In genomic region chr22:46062971-46063631, GRCh38 we compare ENCODE assay signal across 10 cellular contexts.
DNase-seq lines count a peak whose midpoint lies in the region; ATAC-seq and TF ChIP-seq lines count a peak whose summit lies in the region.
"Had no signal": no experiment of that assay in that cellular context is flagged by ENCODE, and none has a peak within 500 bp of the region (broad histone marks: within the 10 kb centered on the region; RNA-seq: fewer than 3 reads in every experiment).

No MANE protein-coding gene starts in this region.

- H3K27ac Mint-ChIP-seq in CD4-positive, alpha-beta T cell, result peak overlapping the region; percentile 53
- no peak overlapping the region for H3K27ac Mint-ChIP-seq in WTC11
- H3K27ac Mint-ChIP-seq in T-cell, result no peak overlapping the region

- no peaks in the 10 kb centered on the region for H3K79me2 ChIP-seq in smooth muscle cell (ENCODE audit: low read depth)

- H3K36me3 ChIP-seq in heart right ventricle, result no peaks in the 10 kb centered on the region
- no peaks in the 10 kb centered on the region for H3K36me3 ChIP-seq in sigmoid colon
- H3K36me3 ChIP-seq in BE2C, result no peaks in the 10 kb centered on the region
- H3K36me3 ChIP-seq in smooth muscle cell (ENCODE audit: low read depth), result no peaks in the 10 kb centered on the region

- ATAC-seq in CD4-positive, alpha-beta T cell (ENCODE audit: poor library complexity), result no peak
- no peak for ATAC-seq in WTC11
- peak in 1 of 8 donors; percentile 18 for ATAC-seq in heart right ventricle
- ATAC-seq in T-cell (replicated peaks in 1 of 4), result no peak

- H3K27ac ChIP-seq in CD4-positive, alpha-beta T cell (ENCODE audit: low read depth, low read length), result no peak overlapping the region
- peak overlapping the region; percentile 98 to 100 (median 100) for H3K27ac ChIP-seq in heart right ventricle
- H3K27ac ChIP-seq in sigmoid colon, result peak overlapping the region; percentile 94 to 100 (median 100)
- H3K27ac ChIP-seq in smooth muscle cell (ENCODE audit: low read depth), result no peak overlapping the region

- CTCF ChIA-PET in CD4-positive, alpha-beta T cell (lab: Charles Lee), result no interaction called here
- CTCF ChIA-PET in WTC11 (lab: Charles Lee), result no interaction called here
- CTCF ChIA-PET in T-cell (lab: Charles Lee), result no interaction called here

- H2AFZ ChIP-seq in smooth muscle cell (ENCODE audit: low read depth), result no peak overlapping the region

- peaks cover 7% of the 10 kb centered on the region for H3K36me3 Mint-ChIP-seq in CD4-positive, alpha-beta T cell (ENCODE audit: low read depth)
- no peaks in the 10 kb centered on the region for H3K36me3 Mint-ChIP-seq in WTC11
- H3K36me3 Mint-ChIP-seq in T-cell, result peaks cover 7% of the 10 kb centered on the region

- no peaks in the 10 kb centered on the region for H3F3A ChIP-seq in smooth muscle cell (ENCODE audit: low read depth)

- H3K9me3 ChIP-seq in CD4-positive, alpha-beta T cell (ENCODE audit: control insufficient read depth, low read length), result no peaks in the 10 kb centered on the region
- no peaks in the 10 kb centered on the region for H3K9me3 ChIP-seq in heart right ventricle
- no peaks in the 10 kb centered on the region for H3K9me3 ChIP-seq in sigmoid colon
- H3K9me3 ChIP-seq in BE2C, result no peaks in the 10 kb centered on the region
- H3K9me3 ChIP-seq in smooth muscle cell (replicated peaks; ENCODE audit: low read depth), result no peaks in the 10 kb centered on the region

- no peak for DNase-seq in CD4-positive, alpha-beta T cell
- DNase-seq in WTC11 (ENCODE audit: low spot score) (peak; percentile 5), heart right ventricle (no peak), sigmoid colon (peak; percentile 57), T-cell (no peak), BE2C (no peak), smooth muscle cell (lab: John Stamatoyannopoulos, UW; ENCODE audit: unreplicated experiment) (no peak), NCI-H146 treated with DMSO at 0.1 percent for 48 hours (lab: John Stamatoyannopoulos, UW; ENCODE audit: unreplicated experiment) (no peak)
- DNase-seq: stimulated activated CD4-positive, alpha-beta T cell treated with anti-CD3 and anti-CD28 coated beads, Interleukin-12 subunit alpha, Interleukin-12 subunit beta, amount 100 ng/mL, for 4 hours; stimulated activated naive CD4-positive, alpha-beta T cell treated with Interleukin-2 at 50 U/mL for 16 hours had no signal

- peaks cover 27 to 93% (median 91%) of the 10 kb centered on the region in 9 donors for H3K4me1 ChIP-seq in heart right ventricle
- H3K4me1 ChIP-seq in sigmoid colon, result peaks cover 0 to 95% (median 92%) of the 10 kb centered on the region in 4 donors
- peaks cover 24% of the 10 kb centered on the region for H3K4me1 ChIP-seq in BE2C
- H3K4me1 ChIP-seq in smooth muscle cell (ENCODE audit: low read depth), result no peaks in the 10 kb centered on the region

- POLR2A ChIA-PET in CD4-positive, alpha-beta T cell (lab: Charles Lee), result interaction anchor here (0.7 kb wide), 2 partner anchors 9 to 49 kb away, joined by 3 to 4 read pairs; no protein-coding TSS in a partner anchor
- POLR2A ChIA-PET in WTC11 (lab: Charles Lee), result no interaction called here
- POLR2A ChIA-PET in T-cell (lab: Charles Lee), result no interaction called here

- no peaks in the 10 kb centered on the region for H3K27me3 Mint-ChIP-seq in CD4-positive, alpha-beta T cell
- H3K27me3 Mint-ChIP-seq in WTC11 (ENCODE audit: low read depth) (peaks cover 66% of the 10 kb centered on the region), T-cell (no peaks in the 10 kb centered on the region)

- intact Hi-C loops in CD4-positive, alpha-beta T cell (cut with DNase I, micrococcal nuclease), result no loop called here
- intact Hi-C loops in heart right ventricle (cut with DNase I) (no loop called here), sigmoid colon (cut with DNase I) (no loop called here)

- H4K20me1 ChIP-seq in smooth muscle cell (ENCODE audit: low read depth), result no peaks in the 10 kb centered on the region

- TF ChIP-seq POLR2A in sigmoid colon (IDR thresholded peaks at IDR 0.05), result no peak

- no peak overlapping the region for H3K9ac ChIP-seq in smooth muscle cell (ENCODE audit: low read depth)

- H3K4me2 ChIP-seq in smooth muscle cell, result no peak overlapping the region

- H3K27me3 ChIP-seq in CD4-positive, alpha-beta T cell (ENCODE audit: control insufficient read depth, insufficient read depth, low read length), result no peaks in the 10 kb centered on the region
- H3K27me3 ChIP-seq in heart right ventricle (no peaks in the 10 kb centered on the region), sigmoid colon (no peaks in the 10 kb centered on the region), BE2C (no peaks in the 10 kb centered on the region), smooth muscle cell (ENCODE audit: low read depth) (peaks cover 82% of the 10 kb centered on the region)

- H3K4me3 ChIP-seq in heart right ventricle (peak overlapping the region in 2 of 10 donors; percentile 9 to 87), sigmoid colon (no peak overlapping the region), BE2C (ENCODE audit: low read depth, low read length) (no peak overlapping the region), smooth muscle cell (no peak overlapping the region)

- WGBS in heart right ventricle, 2 donors, result 67 to 78% methylated on average over 15 of the region's 15 CpGs
- WGBS in sigmoid colon, 2 donors, result 84 to 91% methylated on average over 15 of the region's 15 CpGs
- WGBS in smooth muscle cell (ENCODE audit: low lambda C conversion rate), result 92% methylated on average over 15 of the region's 15 CpGs

- no peak for TF ChIP-seq CTCF in CD4-positive, alpha-beta T cell (IDR thresholded peaks at IDR 0.05)
- TF ChIP-seq CTCF in WTC11 (IDR thresholded peaks at IDR 0.05), result no peak
- TF ChIP-seq CTCF in heart right ventricle (IDR thresholded peaks at IDR 0.05), result no peak
- no peak for TF ChIP-seq CTCF in sigmoid colon (IDR thresholded peaks at IDR 0.05)
- TF ChIP-seq CTCF in BE2C (IDR thresholded peaks at IDR 0.05; ENCODE audit: low read depth, low read length), result no peak
- no peak for TF ChIP-seq CTCF in smooth muscle cell (IDR thresholded peaks at IDR 0.05; ENCODE audit: borderline replicate concordance, insufficient read depth, poor library complexity, severe bottlenecking)

- TF ChIP-seq EP300 in sigmoid colon (IDR thresholded peaks at IDR 0.05), result no peak

- peaks cover 43% of the 10 kb centered on the region for H3K4me1 Mint-ChIP-seq in CD4-positive, alpha-beta T cell (ENCODE audit: low read depth)
- H3K4me1 Mint-ChIP-seq in WTC11 (no peaks in the 10 kb centered on the region), T-cell (peaks cover 50 to 71% (median 53%) of the 10 kb centered on the region in 3 donors)

- no peaks in the 10 kb centered on the region for H3K9me3 Mint-ChIP-seq in CD4-positive, alpha-beta T cell
- H3K9me3 Mint-ChIP-seq in WTC11 (no peaks in the 10 kb centered on the region), T-cell (no peaks in the 10 kb centered on the region)

- H3K4me3 Mint-ChIP-seq in CD4-positive, alpha-beta T cell, result no peak overlapping the region
- H3K4me3 Mint-ChIP-seq in WTC11 (no peak overlapping the region), T-cell (no peak overlapping the region)

TF ChIP-seq in WTC11, 78 proteins besides CTCF, POLR2A, EP300 and RAD21 (continues in another document):
- TF ChIP-seq ZBTB43 (CRISPR knock-in tag; IDR thresholded peaks at IDR 0.05), result no peak
- no peak for TF ChIP-seq GTF2I (CRISPR knock-in tag; conservative IDR thresholded peaks at IDR 0.05)
- TF ChIP-seq PRRX2 (CRISPR knock-in tag; IDR thresholded peaks at IDR 0.05), result no peak
- no peak for TF ChIP-seq RORB (CRISPR knock-in tag; IDR thresholded peaks at IDR 0.05)
- no peak for TF ChIP-seq TEAD1 (CRISPR knock-in tag; IDR thresholded peaks at IDR 0.05)
- TF ChIP-seq ZBTB21 (CRISPR knock-in tag; IDR thresholded peaks at IDR 0.05; ENCODE audit: borderline replicate concordance), result no peak
- no peak for TF ChIP-seq ETV6 (CRISPR knock-in tag; IDR thresholded peaks at IDR 0.05)
- TF ChIP-seq IRF1 (CRISPR knock-in tag; IDR thresholded peaks at IDR 0.05), result no peak
- no peak for TF ChIP-seq CREB1 (CRISPR knock-in tag; IDR thresholded peaks at IDR 0.05)
- no peak for TF ChIP-seq NFE2L1 (CRISPR knock-in tag; IDR thresholded peaks at IDR 0.05)
- TF ChIP-seq MYBL2 (CRISPR knock-in tag; IDR thresholded peaks at IDR 0.05), result no peak
- TF ChIP-seq, protein P1, sequence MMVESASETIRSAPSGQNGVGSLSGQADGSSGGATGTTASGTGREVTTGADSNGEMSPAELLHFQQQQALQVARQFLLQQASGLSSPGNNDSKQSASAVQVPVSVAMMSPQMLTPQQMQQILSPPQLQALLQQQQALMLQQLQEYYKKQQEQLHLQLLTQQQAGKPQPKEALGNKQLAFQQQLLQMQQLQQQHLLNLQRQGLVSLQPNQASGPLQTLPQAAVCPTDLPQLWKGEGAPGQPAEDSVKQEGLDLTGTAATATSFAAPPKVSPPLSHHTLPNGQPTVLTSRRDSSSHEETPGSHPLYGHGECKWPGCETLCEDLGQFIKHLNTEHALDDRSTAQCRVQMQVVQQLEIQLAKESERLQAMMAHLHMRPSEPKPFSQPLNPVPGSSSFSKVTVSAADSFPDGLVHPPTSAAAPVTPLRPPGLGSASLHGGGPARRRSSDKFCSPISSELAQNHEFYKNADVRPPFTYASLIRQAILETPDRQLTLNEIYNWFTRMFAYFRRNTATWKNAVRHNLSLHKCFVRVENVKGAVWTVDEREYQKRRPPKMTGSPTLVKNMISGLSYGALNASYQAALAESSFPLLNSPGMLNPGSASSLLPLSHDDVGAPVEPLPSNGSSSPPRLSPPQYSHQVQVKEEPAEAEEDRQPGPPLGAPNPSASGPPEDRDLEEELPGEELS (CRISPR knock-in tag; IDR thresholded peaks at IDR 0.05), result no peak
- no peak for TF ChIP-seq JAZF1 (CRISPR knock-in tag; IDR thresholded peaks at IDR 0.05)
- TF ChIP-seq SOX15 (CRISPR knock-in tag; IDR thresholded peaks at IDR 0.05), result no peak

Comparison
In these comparisons a context has a peak if more than half of its experiments do, and no peak if none do; other contexts are left out.
1. DNase-seq: peak in WTC11 (single experiment) and sigmoid colon (single experiment); none in CD4-positive, alpha-beta T cell (0 of 10), heart right ventricle (0 of 2), T-cell (0 of 34), BE2C (single experiment), smooth muscle cell (single experiment) and NCI-H146 treated with DMSO at 0.1 percent for 48 hours (single experiment).
2. H3K27ac ChIP-seq: peak in heart right ventricle (10 of 10) and sigmoid colon (4 of 4); none in CD4-positive, alpha-beta T cell (single experiment) and smooth muscle cell (single experiment).